8 cellular contexts compared by ENCODE assay signal in the genomic region with DNA sequence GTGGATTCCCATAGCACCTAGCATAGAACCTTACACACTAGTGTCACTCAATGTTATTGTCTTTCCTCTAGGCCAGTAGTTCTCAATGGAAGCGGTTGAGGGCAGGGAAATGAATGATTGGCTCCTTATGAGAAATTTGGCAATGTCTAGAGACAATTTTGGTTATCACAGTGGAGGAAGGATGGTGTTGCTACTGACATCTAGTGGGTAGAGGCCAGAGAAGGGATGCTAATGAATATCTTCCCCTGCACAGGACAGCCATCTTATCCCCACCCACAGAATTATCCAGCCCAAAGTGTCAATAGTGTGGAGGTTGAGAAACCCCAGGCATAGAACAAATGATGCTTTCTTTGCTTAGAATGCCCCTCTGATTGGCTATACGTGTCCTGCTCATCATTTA. TPM values are rescaled to one million over a fixed set of nuclear protein-coding genes. Genes with fewer than 3 reads are reported as not detected.
A peak's percentile ranks its signal among the peaks of the same experiment; 100 is the strongest.
DNase-seq lines count a peak whose midpoint lies in the region; ATAC-seq and TF ChIP-seq lines count a peak whose summit lies in the region.

No MANE protein-coding gene starts in this region.

- H3K4me3 Mint-ChIP-seq in activated T-cell treated with anti-CD3 and anti-CD28 coated beads, Interleukin-2, amount 50 U/mL, for 72 hours = no peak overlapping the region
- H3K4me3 Mint-ChIP-seq in stimulated activated naive B cell treated with anti-CD40 and anti-IgM and Interleukin-4, amounts not matched to agents 10 μg/mL and 1 μg/mL and 100 μg/mL, for 72 hours = no peak overlapping the region

- no peaks in the 10 kb centered on the region for H3K4me1 Mint-ChIP-seq in activated T-cell treated with anti-CD3 and anti-CD28 coated beads, Interleukin-2, amount 50 U/mL, for 72 hours (ENCODE audit: low read depth)
- peaks cover 10 to 19% of the 10 kb centered on the region in 2 donors for H3K4me1 Mint-ChIP-seq in stimulated activated naive B cell treated with anti-CD40 and anti-IgM and Interleukin-4, amounts not matched to agents 10 μg/mL and 1 μg/mL and 100 μg/mL, for 72 hours

- no peaks in the 10 kb centered on the region for H3K9me3 Mint-ChIP-seq in activated T-cell treated with anti-CD3 and anti-CD28 coated beads, Interleukin-2, amount 50 U/mL, for 72 hours
- peaks cover 0 to 5% of the 10 kb centered on the region in 2 donors for H3K9me3 Mint-ChIP-seq in stimulated activated naive B cell treated with anti-CD40 and anti-IgM and Interleukin-4, amounts not matched to agents 10 μg/mL and 1 μg/mL and 100 μg/mL, for 72 hours

- no peak for ATAC-seq in activated T-cell treated with anti-CD3 and anti-CD28 coated beads, Interleukin-2, amount 50 U/mL, for 72 hours (replicated peaks in 1 of 2)
- ATAC-seq in stimulated activated naive B cell treated with anti-CD40 and anti-IgM and Interleukin-4, amounts not matched to agents 10 μg/mL and 1 μg/mL and 100 μg/mL, for 72 hours (replicated peaks) = no peak

- TF ChIP-seq CTCF in astrocyte of the spinal cord (IDR thresholded peaks at IDR 0.05; ENCODE audit: low read depth, low read length) = peak; percentile 53

- in situ Hi-C loops in astrocyte of the spinal cord (cut with HindIII; ENCODE audit: low sequenced_read_pairs) = no loop called here

- peak; percentile 58 for DNase-seq in EH (ENCODE audit: low read depth)
- DNase-seq in HT-29 (ENCODE audit: low spot score) = peak; percentile 25
- DNase-seq in astrocyte of the spinal cord (ENCODE audit: low read depth, low spot score) = peak; percentile 29
- peak; percentile 41 for DNase-seq in medulla oblongata (ENCODE audit: extremely low spot score)
- no peak for DNase-seq in activated T-cell treated with anti-CD3 and anti-CD28 coated beads, Interleukin-2, amount 50 U/mL, for 72 hours
- no peak for DNase-seq in stimulated activated naive B cell treated with anti-CD40 and anti-IgM and Interleukin-4, amounts not matched to agents 10 μg/mL and 1 μg/mL and 100 μg/mL, for 72 hours
- DNase-seq in stimulated activated CD4-positive, alpha-beta T cell treated with anti-CD3 and anti-CD28 coated beads, Interleukin-1b, Interleukin-23, amount 100 ng/mL, for 48 hours = no peak
- no peak for DNase-seq in germinal center (ENCODE audit: low spot score)

- no peaks in the 10 kb centered on the region for H3K36me3 Mint-ChIP-seq in activated T-cell treated with anti-CD3 and anti-CD28 coated beads, Interleukin-2, amount 50 U/mL, for 72 hours (ENCODE audit: insufficient read depth in 2 of 2)
- peaks cover 1 to 4% of the 10 kb centered on the region in 2 donors for H3K36me3 Mint-ChIP-seq in stimulated activated naive B cell treated with anti-CD40 and anti-IgM and Interleukin-4, amounts not matched to agents 10 μg/mL and 1 μg/mL and 100 μg/mL, for 72 hours

- H3K27me3 Mint-ChIP-seq in activated T-cell treated with anti-CD3 and anti-CD28 coated beads, Interleukin-2, amount 50 U/mL, for 72 hours (ENCODE audit: low read depth) = no peaks in the 10 kb centered on the region
- no peaks in the 10 kb centered on the region for H3K27me3 Mint-ChIP-seq in stimulated activated naive B cell treated with anti-CD40 and anti-IgM and Interleukin-4, amounts not matched to agents 10 μg/mL and 1 μg/mL and 100 μg/mL, for 72 hours

- no peak overlapping the region for H3K27ac Mint-ChIP-seq in activated T-cell treated with anti-CD3 and anti-CD28 coated beads, Interleukin-2, amount 50 U/mL, for 72 hours
- H3K27ac Mint-ChIP-seq in stimulated activated naive B cell treated with anti-CD40 and anti-IgM and Interleukin-4, amounts not matched to agents 10 μg/mL and 1 μg/mL and 100 μg/mL, for 72 hours = no peak overlapping the region

- H3K4me3 ChIP-seq in astrocyte of the spinal cord (ENCODE audit: low read depth, low read length) = no peak overlapping the region

RNA-seq across cellular contexts. Expression of gene C18orf63, which starts 15.8 kb away (rescaled TPM):
- total RNA-seq in HT-29 (2014; rRNA removed; shearing (Covaris generic)) = not detected in 2 replicates
- not detected for total RNA-seq in activated T-cell treated with anti-CD3 and anti-CD28 coated beads, Interleukin-2, amount 50 U/mL, for 72 hours

RNA-seq across cellular contexts. Expression of gene CYB5A, which starts 39.6 kb away (rescaled TPM):
- total RNA-seq in HT-29 (2014; rRNA removed; shearing (Covaris generic)) = 130 and 133 TPM in 2 replicates
- 10 to 100 TPM; 45.1 to 47.8 TPM for total RNA-seq in activated T-cell treated with anti-CD3 and anti-CD28 coated beads, Interleukin-2, amount 50 U/mL, for 72 hours

Comparison
In these comparisons a context has a peak if more than half of its experiments do, and no peak if none do; other contexts are left out.
1. DNase-seq: peak in EH (single experiment), HT-29 (single experiment), astrocyte of the spinal cord (single experiment) and medulla oblongata (single experiment); none in activated T-cell treated with anti-CD3 and anti-CD28 coated beads, Interleukin-2, amount 50 U/mL, for 72 hours (0 of 2), stimulated activated naive B cell treated with anti-CD40 and anti-IgM and Interleukin-4, amounts not matched to agents 10 μg/mL and 1 μg/mL and 100 μg/mL, for 72 hours (single experiment), stimulated activated CD4-positive, alpha-beta T cell treated with anti-CD3 and anti-CD28 coated beads, Interleukin-1b, Interleukin-23, amount 100 ng/mL, for 48 hours (single experiment) and germinal center (single experiment).